In the genomic region with DNA sequence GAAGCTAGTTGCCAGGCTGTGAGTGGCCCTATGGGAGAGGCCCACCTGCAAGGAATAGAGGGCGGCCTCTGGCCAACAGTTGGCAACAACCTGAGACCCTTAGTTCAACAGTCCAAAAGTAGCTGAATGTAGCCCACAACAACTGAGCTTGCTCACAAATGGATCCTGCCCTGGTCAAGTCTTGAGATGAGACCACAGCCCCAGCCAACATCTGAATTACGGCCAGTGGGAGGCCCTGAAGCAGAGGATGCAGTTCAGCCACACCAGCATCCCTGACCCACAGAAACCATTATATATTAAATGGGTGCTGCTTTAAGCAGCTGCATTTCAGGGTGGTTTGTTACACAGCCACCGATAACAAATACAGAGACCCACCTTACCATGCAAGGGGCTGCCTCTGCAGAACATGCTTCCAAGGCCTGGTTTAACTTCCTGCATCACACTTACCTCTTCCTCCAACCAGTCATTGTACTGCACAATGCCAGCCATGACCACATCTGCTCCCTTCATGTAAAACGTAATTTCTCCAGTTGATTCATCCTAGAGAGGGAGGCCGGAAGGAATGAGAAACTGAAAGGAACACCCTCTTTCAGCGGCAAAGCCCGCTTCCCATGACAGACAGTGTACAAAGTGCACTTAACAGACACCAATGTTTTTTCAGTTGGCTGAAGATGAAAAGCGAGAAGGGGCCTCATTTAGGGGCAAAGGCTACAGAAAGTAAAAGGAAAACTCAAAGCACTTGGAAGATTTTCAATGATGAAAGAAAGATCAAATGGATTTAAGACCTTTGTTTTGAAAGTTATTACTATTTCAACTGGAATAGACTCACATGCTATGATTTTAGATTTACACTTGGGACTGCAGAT, we compare ENCODE assay signal across 10 cellular contexts.
DNase-seq lines count a peak whose midpoint lies in the region; ATAC-seq, FAIRE-seq and TF ChIP-seq lines count a peak whose summit lies in the region.
"Had no signal": no experiment of that assay in that cellular context is flagged by ENCODE, and none has a peak within 500 bp of the region (broad histone marks: within the 10 kb centered on the region; RNA-seq: fewer than 3 reads in every experiment).

No MANE protein-coding gene starts in this region.

- peaks cover 6% of the 10 kb centered on the region for H3K27me3 Mint-ChIP-seq in nephron progenitor cell (ENCODE audit: low read depth, poor library complexity)

- peaks cover 0 to 6% (median 0%) of the 10 kb centered on the region in 11 experiments; a peak in 1 of 22 replicates for H3K9me3 ChIP-seq in BLaER1 treated with 17β-estradiol and CSF1 and Interleukin-3, amounts not matched to agents 10 nM and 100 nM (replicated peaks in 1 of 11)

- no peaks in the 10 kb centered on the region for H3K36me3 ChIP-seq in BLaER1 treated with 17β-estradiol and CSF1 and Interleukin-3, amounts not matched to agents 10 nM and 100 nM
- no peaks in the 10 kb centered on the region for H3K36me3 ChIP-seq in bronchial epithelial cell (ENCODE audit: control insufficient read depth, insufficient read depth, low read length)

- H3K9ac ChIP-seq in BLaER1 treated with 17β-estradiol and CSF1 and Interleukin-3, amounts not matched to agents 10 nM and 100 nM, result no peak overlapping the region

- DNase-seq in HT1080 (ENCODE audit: low read depth), result peak; percentile 51
- DNase-seq in bronchial epithelial cell (ENCODE audit: low read depth), result peak; percentile 12
- no peak for DNase-seq in nephron progenitor cell
- no peak for DNase-seq in SK-N-DZ (ENCODE audit: low spot score)
- DNase-seq: activated naive CD4-positive, alpha-beta T cell treated with anti-CD3 and anti-CD28 coated beads, Interleukin-2, amount 50 U/mL, for 16 hours; DMS 273 treated with DMSO at 0.1 percent for 48 hours had no signal

- TF ChIP-seq CTCF in bronchial epithelial cell (IDR thresholded peaks at IDR 0.05; ENCODE audit: insufficient read depth, low read length, severe bottlenecking), result no peak
- TF ChIP-seq CTCF in nephron progenitor cell (IDR thresholded peaks at IDR 0.05), result no peak

- H3K27ac Mint-ChIP-seq in nephron progenitor cell, result peak overlapping the region; percentile 39

- peaks cover 14% of the 10 kb centered on the region for H3K4me1 Mint-ChIP-seq in nephron progenitor cell

- H3K4me3 ChIP-seq in BLaER1 treated with 17β-estradiol and CSF1 and Interleukin-3, amounts not matched to agents 10 nM and 100 nM, result no peak overlapping the region
- no peak overlapping the region for H3K4me3 ChIP-seq in bronchial epithelial cell (ENCODE audit: low read depth, low read length)

- H3K4me2 ChIP-seq in BLaER1 treated with 17β-estradiol and CSF1 and Interleukin-3, amounts not matched to agents 10 nM and 100 nM, result peak overlapping the region; percentile 45 to 97 (median 85)

- H3K36me3 Mint-ChIP-seq in nephron progenitor cell (ENCODE audit: low read depth), result peaks cover 44% of the 10 kb centered on the region

- H3K27me3 ChIP-seq in BLaER1 treated with 17β-estradiol and CSF1 and Interleukin-3, amounts not matched to agents 10 nM and 100 nM, result peaks cover 0 to 38% (median 0%) of the 10 kb centered on the region in 11 experiments; a peak in 4 of 22 replicates
- peaks cover 3% of the 10 kb centered on the region for H3K27me3 ChIP-seq in bronchial epithelial cell (ENCODE audit: control insufficient read depth, insufficient read depth, low read length)

- no peak for FAIRE-seq in bronchial epithelial cell (lab: Jason Lieb, UNC)

- peaks cover 32 to 63% (median 55%) of the 10 kb centered on the region in 10 experiments for H3K4me1 ChIP-seq in BLaER1 treated with 17β-estradiol and CSF1 and Interleukin-3, amounts not matched to agents 10 nM and 100 nM

- no peak overlapping the region for H3K4me3 Mint-ChIP-seq in nephron progenitor cell

- no peak for ATAC-seq in GM19351 (IDR thresholded peaks at IDR 0.05; ENCODE audit: unreplicated experiment)
- ATAC-seq in HG02759 (IDR thresholded peaks at IDR 0.05; ENCODE audit: unreplicated experiment), result no peak
- ATAC-seq: Right ventricle myocardium inferior had no signal

- peaks cover 0 to 40% (median 0%) of the 10 kb centered on the region in 11 experiments; a peak in 3 of 22 replicates for H4K20me1 ChIP-seq in BLaER1 treated with 17β-estradiol and CSF1 and Interleukin-3, amounts not matched to agents 10 nM and 100 nM

- H3K9me3 Mint-ChIP-seq in nephron progenitor cell, result no peaks in the 10 kb centered on the region

- peak overlapping the region in 6 of 11 experiments; percentile 40 to 87 (median 78); a peak in 12 of 22 replicates for H3K27ac ChIP-seq in BLaER1 treated with 17β-estradiol and CSF1 and Interleukin-3, amounts not matched to agents 10 nM and 100 nM

Comparison
In these comparisons a context has a peak if more than half of its experiments do, and no peak if none do; other contexts are left out.
1. DNase-seq: peak in HT1080 (single experiment) and bronchial epithelial cell (single experiment); none in nephron progenitor cell (single experiment) and SK-N-DZ (single experiment).